ENCODE assay signal across 1 cellular context in genomic region chr1:246959944-246960693, GRCh38.
TF ChIP-seq lines count a peak whose summit lies in the region.

No MANE protein-coding gene starts in this region.

TF ChIP-seq in GM12878, 131 proteins besides CTCF, POLR2A, EP300 and RAD21 (continued from another document):
- TF ChIP-seq PAX5 (IDR thresholded peaks at IDR 0.05; ENCODE audit: borderline replicate concordance, low read depth, low read length) (no peak), USF2 (IDR thresholded peaks at IDR 0.05; ENCODE audit: borderline replicate concordance, low read depth, low read length) (no peak), SMAD5 (IDR thresholded peaks at IDR 0.05; ENCODE audit: low read depth) (no peak), IKZF1 (conservative IDR thresholded peaks at IDR 0.05) (peak; percentile 50; the same call in 1 of the 2 replicates), EZH2 (IDR thresholded peaks at IDR 0.05; ENCODE audit: borderline replicate concordance, control insufficient read depth, low read depth, low read length) (no peak), ZSCAN29 (IDR thresholded peaks at IDR 0.05) (no peak), ATF7 (IDR thresholded peaks at IDR 0.05; ENCODE audit: low read depth) (peak; percentile 64), KDM1A (IDR thresholded peaks at IDR 0.05; ENCODE audit: borderline replicate concordance) (no peak), IKZF2 (IDR thresholded peaks at IDR 0.05) (peak; percentile 67 to 69; a peak in 3 of 4 replicates), CREB1 (IDR thresholded peaks at IDR 0.05; ENCODE audit: low read depth) (peak; percentile 43; the same call in 1 of the 2 replicates), TAF1 (IDR thresholded peaks at IDR 0.05; ENCODE audit: borderline replicate concordance, low read depth, low read length) (no peak), HDAC2 (IDR thresholded peaks at IDR 0.05) (no peak)
